17 cellular contexts compared by ENCODE assay signal in the genomic region with DNA sequence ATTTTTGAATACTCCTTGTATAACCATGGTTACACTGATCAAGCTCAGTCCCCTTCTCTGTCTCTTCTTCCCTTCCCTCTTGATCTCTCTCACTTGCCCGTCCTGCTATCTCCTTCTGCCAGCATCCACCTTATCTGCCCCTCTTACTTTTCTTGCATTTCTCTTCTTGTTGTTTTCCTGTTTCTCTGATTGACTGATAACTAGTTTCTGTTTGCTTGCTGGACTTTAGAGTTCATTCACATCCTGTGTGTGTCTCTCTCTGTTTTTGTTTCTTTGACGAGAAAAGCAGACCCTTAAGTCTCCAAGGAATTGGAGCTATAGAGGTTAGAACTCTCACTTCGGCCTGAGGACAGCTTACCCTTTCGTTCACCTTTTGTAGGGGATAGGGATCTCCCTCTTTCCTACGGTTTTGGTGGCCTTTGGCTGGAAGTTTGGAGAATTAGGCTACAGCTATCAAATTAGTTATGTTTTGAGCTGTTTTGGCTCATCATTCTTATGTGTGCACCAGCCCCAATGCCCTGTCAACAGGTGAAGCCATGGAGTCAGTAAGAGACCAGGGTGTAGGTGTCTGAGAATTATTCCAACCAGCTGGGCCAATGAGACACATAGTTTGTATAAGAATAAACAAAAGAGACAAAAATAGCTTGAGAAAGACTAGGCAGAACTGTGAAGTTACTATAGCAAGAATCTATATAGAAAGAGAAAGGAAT. TPM values are rescaled to one million over a fixed set of nuclear protein-coding genes. Genes with fewer than 3 reads are reported as not detected.
DNase-seq lines count a peak whose midpoint lies in the region; ATAC-seq, FAIRE-seq and TF ChIP-seq lines count a peak whose summit lies in the region.
"Had no signal": no experiment of that assay in that cellular context is flagged by ENCODE, and none has a peak within 500 bp of the region (broad histone marks: within the 10 kb centered on the region; RNA-seq: fewer than 3 reads in every experiment).

No MANE protein-coding gene starts in this region.

- H3K27me3 ChIP-seq in H1 (replicated peaks in 1 of 4; ENCODE audit: control insufficient read depth in 3 of 4, extremely low read depth in 1 of 4, insufficient read depth in 3 of 4, low read length in 3 of 4) (no peaks in the 10 kb centered on the region), uterus (no peaks in the 10 kb centered on the region)
- H3K27me3 ChIP-seq: tibial artery had no signal

- no peaks in the 10 kb centered on the region for H3K4me1 ChIP-seq in H1 (replicated peaks in 1 of 4; ENCODE audit: control insufficient read depth in 3 of 4, insufficient read depth in 4 of 4, low read length in 3 of 4)
- no peaks in the 10 kb centered on the region for H3K4me1 ChIP-seq in uterus
- H3K4me1 ChIP-seq: tibial artery had no signal

- no peak overlapping the region for H4K91ac ChIP-seq in H1 (replicated peaks; ENCODE audit: insufficient read length, low read length)

- no peak overlapping the region for H2BK15ac ChIP-seq in H1 (ENCODE audit: low read length)

- ATAC-seq in GM18870 (IDR thresholded peaks at IDR 0.05; ENCODE audit: unreplicated experiment) (peak; percentile 64), GM21529 (IDR thresholded peaks at IDR 0.05; ENCODE audit: unreplicated experiment) (peak; percentile 48), HG03064 (IDR thresholded peaks at IDR 0.05; ENCODE audit: low read depth, unreplicated experiment) (peak; percentile 50)
- ATAC-seq: activated T-helper 17 cell treated with anti-CD3 and anti-CD28 coated beads, Interleukin-2, amount 50 U/mL, for 72 hours; right cardiac atrium had no signal

- H3K9me3 ChIP-seq in H1 (ENCODE audit: insufficient read depth in 2 of 2, low read depth in 1 of 2, low read length in 1 of 2) (no peaks in the 10 kb centered on the region; a peak in 1 of 4 replicates), uterus (no peaks in the 10 kb centered on the region)

- H3K4me2 ChIP-seq in H1 (ENCODE audit: insufficient read depth in 1 of 2, low read depth in 2 of 2, low read length in 2 of 2) = no peak overlapping the region

- H3K9ac ChIP-seq in H1 (replicated peaks in 1 of 4; ENCODE audit: extremely low read depth in 1 of 4, low read depth in 3 of 4, low read length in 3 of 4) = no peak overlapping the region

- H3K79me1 ChIP-seq in H1 (ENCODE audit: low read depth, low read length) = no peaks in the 10 kb centered on the region

- H3K36me3 ChIP-seq in H1 (ENCODE audit: control insufficient read depth in 2 of 4, insufficient read depth in 4 of 4, low read length in 3 of 4) (no peaks in the 10 kb centered on the region), uterus (no peaks in the 10 kb centered on the region)
- H3K36me3 ChIP-seq: tibial artery had no signal

- CTCF ChIA-PET in H1 (lab: Charles Lee; ENCODE audit: partially characterized antibody) = interaction anchor here (0.7 to 3.5 kb wide), 3 partner anchors 9 to 115 kb away, joined by 3 to 24 read pairs (median 3); no protein-coding TSS in a partner anchor

- no peak overlapping the region for H3K23ac ChIP-seq in H1 (ENCODE audit: insufficient read length)

- DNase-seq in H1 (ENCODE audit: low read depth in 1 of 2, low spot score in 2 of 2) (no peak), uterus (no peak), frontal cortex (ENCODE audit: low spot score in 2 of 2) (no peak), amygdala (lab: John Stamatoyannopoulos, UW) (no peak), NCI-H146 treated with DMSO at 0.1 percent for 48 hours (lab: John Stamatoyannopoulos, UW; ENCODE audit: unreplicated experiment) (no peak)
- DNase-seq: activated CD4-positive, alpha-beta T cell treated with anti-CD3 and anti-CD28 coated beads for 1 hour; CD4-positive, alpha-beta memory T cell; NCI-H82; right cardiac atrium; tibial artery had no signal

- FAIRE-seq in H1 (lab: Jason Lieb, UNC) (no peak), frontal cortex (lab: Jason Lieb, UNC) (no peak)

- TF ChIP-seq RAD21 in H1 (IDR thresholded peaks at IDR 0.05 in 1 of 2, conservative IDR thresholded peaks at IDR 0.05 in 1 of 2; ENCODE audit: low read depth in 2 of 2, low read length in 2 of 2) = no peak

- no peak overlapping the region for H2BK120ac ChIP-seq in H1 (replicated peaks; ENCODE audit: low read depth, low read length)

- H4K20me1 ChIP-seq in H1 (replicated peaks in 1 of 2; ENCODE audit: control insufficient read depth in 1 of 2, insufficient read depth in 2 of 2, low read length in 2 of 2) = no peaks in the 10 kb centered on the region

- no peak overlapping the region for H3K56ac ChIP-seq in H1 (replicated peaks; ENCODE audit: insufficient read length, low read depth, low read length)

- no peak overlapping the region for H2AK5ac ChIP-seq in H1 (ENCODE audit: low read depth, low read length)

- TF ChIP-seq POLR2A in H1 (IDR thresholded peaks at IDR 0.05; ENCODE audit: control extremely low read depth in 1 of 2, low read depth in 2 of 2, low read length in 2 of 2) (no peak), uterus (IDR thresholded peaks at IDR 0.05) (no peak)

- H4K8ac ChIP-seq in H1 (ENCODE audit: extremely low read depth, insufficient read depth, low read length) = no peak overlapping the region

- WGBS in H1 (ENCODE audit: extremely low coverage in 1 of 2, insufficient coverage in 1 of 2, insufficient read length in 1 of 2, insufficient replicate concordance in 2 of 2, low coverage in 1 of 2, low lambda C conversion rate in 2 of 2, missing lambda C conversion rate in 1 of 2), 2 experiments = 91% methylated on average over 5 of the region's 5 CpGs; no CpG with 5 or more reads in 1 of the 2 experiments

- no peak overlapping the region for H3K4ac ChIP-seq in H1 (replicated peaks; ENCODE audit: insufficient read length, low read depth, low read length)

- H3K18ac ChIP-seq in H1 (ENCODE audit: extremely low read depth, low read length) = no peak overlapping the region

- intact Hi-C loops in uterus (cut with DNase I; ENCODE audit: low total_unique reads) = no loop called here

- H3K23me2 ChIP-seq in H1 (ENCODE audit: low read depth, low read length) = no peaks in the 10 kb centered on the region

- H3K27ac ChIP-seq in H1 (ENCODE audit: low read depth, low read length) (no peak overlapping the region), uterus (no peak overlapping the region)
- H3K27ac ChIP-seq: tibial artery had no signal

- no peak overlapping the region for H2BK5ac ChIP-seq in H1 (ENCODE audit: low read depth, low read length)

- no peak overlapping the region for H4K5ac ChIP-seq in H1 (ENCODE audit: insufficient read length, low read depth, low read length)

- no peaks in the 10 kb centered on the region for H3K79me2 ChIP-seq in H1 (ENCODE audit: control insufficient read depth in 1 of 2, insufficient read depth in 2 of 2, low read length in 2 of 2)

- POLR2A ChIA-PET in H1 (lab: Charles Lee; ENCODE audit: partially characterized antibody) = no interaction called here

- TF ChIP-seq CTCF in H1 (IDR thresholded peaks at IDR 0.05; ENCODE audit: control extremely low read depth in 1 of 3, insufficient read depth in 1 of 3, low read depth in 1 of 3, low read length in 3 of 3) (no peak), uterus (IDR thresholded peaks at IDR 0.05) (no peak)

- no peak overlapping the region for H3K4me3 ChIP-seq in H1 (ENCODE audit: extremely low read depth in 1 of 4, insufficient read depth in 2 of 4, low read depth in 3 of 4, low read length in 4 of 4)
- H3K4me3 ChIP-seq in uterus = no peak overlapping the region
- H3K4me3 ChIP-seq: tibial artery had no signal

- H2BK20ac ChIP-seq in H1 (ENCODE audit: low read length) = no peak overlapping the region

- peak overlapping the region; percentile 40; the same call in 1 of the 2 replicates for H2AFZ ChIP-seq in H1 (ENCODE audit: low read length)

- no peak for TF ChIP-seq EP300 in H1 (IDR thresholded peaks at IDR 0.05; ENCODE audit: borderline replicate concordance in 1 of 2, low read depth in 2 of 2, low read length in 2 of 2)

- no peak overlapping the region for H2BK12ac ChIP-seq in H1 (ENCODE audit: low read depth, low read length)

- no peak overlapping the region for H3K14ac ChIP-seq in H1 (ENCODE audit: insufficient read length)

TF ChIP-seq in H1, 55 proteins besides CTCF, POLR2A, EP300 and RAD21 (continues in another document):
- TF ChIP-seq RXRA (IDR thresholded peaks at IDR 0.05; ENCODE audit: insufficient read depth, low read depth, low read length) = no peak
- no peak for TF ChIP-seq CBX5 (IDR thresholded peaks at IDR 0.05; ENCODE audit: low read depth, low read length)
- TF ChIP-seq CEBPB (IDR thresholded peaks at IDR 0.05; ENCODE audit: low read depth, low read length) = no peak
- TF ChIP-seq SP4 (IDR thresholded peaks at IDR 0.05; ENCODE audit: low read length) = no peak
- no peak for TF ChIP-seq PHF8 (conservative IDR thresholded peaks at IDR 0.05; ENCODE audit: low read depth, low read length)
- no peak for TF ChIP-seq USF2 (IDR thresholded peaks at IDR 0.05; ENCODE audit: low read length)
- TF ChIP-seq ASH2L (IDR thresholded peaks at IDR 0.05; ENCODE audit: low read length) = no peak
- no peak for TF ChIP-seq NANOG (IDR thresholded peaks at IDR 0.05; ENCODE audit: insufficient read depth, low read depth, low read length, poor library complexity, severe bottlenecking)
- no peak for TF ChIP-seq JUN (IDR thresholded peaks at IDR 0.05; ENCODE audit: low read depth, low read length)
- TF ChIP-seq BACH1 (IDR thresholded peaks at IDR 0.05; ENCODE audit: low read length) = no peak
- no peak for TF ChIP-seq BRCA1 (IDR thresholded peaks at IDR 0.05; ENCODE audit: low read depth, low read length)

RNA-seq across cellular contexts. Expression of gene ASB17, which starts 49.1 kb away (rescaled TPM):
- not detected in 2 replicates for total RNA-seq in H1 (2021; fragmentation: NEBNext Ultra II Directional; extraction: Animal tissue kit (Norgen Biotek cat#: 25700))
- polyA plus RNA-seq in H1 (2011; rRNA removed) = not detected in 2 replicates
- not detected for polyA plus RNA-seq in H1 (2011; cell fraction: cytosol; rRNA removed)
- not detected for polyA plus RNA-seq in H1 (2011; cell fraction: nucleus; rRNA removed)
- not detected in 4 replicates for polyA plus RNA-seq in H1 (2012, experiment 1 of 2)
- not detected for polyA plus RNA-seq in H1 (2012, experiment 2 of 2)
- polyA plus RNA-seq in H1 (2013, experiment 1 of 2) = not detected
- not detected for polyA plus RNA-seq in H1 (2013, experiment 2 of 2)
- polyA minus RNA-seq in H1 (2011; rRNA and poly(A)+ RNA removed) = not detected in 2 replicates
- not detected for polyA minus RNA-seq in H1 (2011; cell fraction: cytosol; rRNA and poly(A)+ RNA removed)
- not detected for polyA minus RNA-seq in H1 (2011; cell fraction: nucleus; rRNA and poly(A)+ RNA removed)
- total RNA-seq in uterus (not detected), frontal cortex (not detected)
- total RNA-seq: activated T-helper 17 cell treated with anti-CD3 and anti-CD28 coated beads, Interleukin-2, amount 50 U/mL, for 72 hours; CD4-positive, alpha-beta memory T cell; epithelial cell of proximal tubule; mononuclear cell; right cardiac atrium; SK-MEL-5 had no signal
- polyA plus RNA-seq: CD4-positive, alpha-beta memory T cell; right cardiac atrium had no signal
